ENCODE assay signal across 19 cellular contexts in genomic region chr16:1818873-1819525, GRCh38. TPM values are rescaled to one million over a fixed set of nuclear protein-coding genes. Genes with fewer than 3 reads are reported as not detected.
DNase-seq lines count a peak whose midpoint lies in the region; ATAC-seq, FAIRE-seq and TF ChIP-seq lines count a peak whose summit lies in the region.
"Had no signal": no experiment of that assay in that cellular context is flagged by ENCODE, and none has a peak within 500 bp of the region (broad histone marks: within the 10 kb centered on the region; RNA-seq: fewer than 3 reads in every experiment).

No MANE protein-coding gene starts in this region.

- no TSS peak for BruUV-seq in K562 (replicated peaks; lab: Mats Ljungman, UMichigan)

- H3K9me3 Mint-ChIP-seq in stimulated activated naive CD8-positive, alpha-beta T cell treated with anti-CD3 and anti-CD28 coated beads, Interleukin-15, amount 100 ng/mL, for 72 hours: no peaks in the 10 kb centered on the region
- H3K9me3 Mint-ChIP-seq in neural crest cell: no peaks in the 10 kb centered on the region
- H3K9me3 Mint-ChIP-seq: CD4-positive, alpha-beta memory T cell; HFFc6 had no signal

- peak overlapping the region in 1 of 2 experiments; percentile 13; a peak in 1 of 4 replicates for H3K9ac ChIP-seq in K562 (ENCODE audit: insufficient read depth in 1 of 2, low read depth in 2 of 2, low read length in 2 of 2)
- no peak overlapping the region for H3K9ac ChIP-seq in Karpas-422 (ENCODE audit: low read length)

- no peaks in the 10 kb centered on the region for H3K9me1 ChIP-seq in K562 (ENCODE audit: control insufficient read depth, insufficient read depth, low read length)

- H3K4me1 ChIP-seq in K562 (replicated peaks in 1 of 2; ENCODE audit: control insufficient read depth in 2 of 2, insufficient read depth in 2 of 2, low read length in 2 of 2) (peaks cover 0 to 49% of the 10 kb centered on the region in 2 experiments; a peak in 2 of 5 replicates), upper lobe of right lung (no peaks in the 10 kb centered on the region), Karpas-422 (ENCODE audit: low read length) (no peaks in the 10 kb centered on the region; the same call in 1 of the 2 replicates)
- H3K4me1 ChIP-seq: HAP-1 had no signal

- H3K27me3 Mint-ChIP-seq in stimulated activated naive CD8-positive, alpha-beta T cell treated with anti-CD3 and anti-CD28 coated beads, Interleukin-15, amount 100 ng/mL, for 72 hours: no peaks in the 10 kb centered on the region
- H3K27me3 Mint-ChIP-seq in neural crest cell (ENCODE audit: low read depth): no peaks in the 10 kb centered on the region
- H3K27me3 Mint-ChIP-seq: B cell; CD4-positive, alpha-beta memory T cell had no signal

- no peak overlapping the region for H3K4me3 Mint-ChIP-seq in stimulated activated naive CD8-positive, alpha-beta T cell treated with anti-CD3 and anti-CD28 coated beads, Interleukin-15, amount 100 ng/mL, for 72 hours
- peak overlapping the region; percentile 41 for H3K4me3 Mint-ChIP-seq in neural crest cell
- H3K4me3 Mint-ChIP-seq: B cell; CD4-positive, alpha-beta memory T cell; HFFc6 had no signal

- CTCF ChIA-PET in K562 (lab: Yijun Ruan, JAX; ENCODE audit: low intra/inter-chr PET ratio): no interaction called here

- H3K9me2 ChIP-seq in Karpas-422 (replicated peaks; ENCODE audit: insufficient read depth, low read length): no peaks in the 10 kb centered on the region

- H3K27ac Mint-ChIP-seq in stimulated activated naive CD8-positive, alpha-beta T cell treated with anti-CD3 and anti-CD28 coated beads, Interleukin-15, amount 100 ng/mL, for 72 hours: no peak overlapping the region
- H3K27ac Mint-ChIP-seq in neural crest cell (ENCODE audit: unreplicated experiment): peak overlapping the region; percentile 19
- H3K27ac Mint-ChIP-seq: B cell, HFFc6 had no signal

- no peak for TF ChIP-seq RAD21 in K562 (CRISPR knock-in tag; conservative IDR thresholded peaks at IDR 0.05 in 1 of 2, IDR thresholded peaks at IDR 0.05 in 1 of 2)

- in situ Hi-C loops in K562 (cut with MboI): no loop called here

- no peak overlapping the region for H3K4me3 ChIP-seq in K562
- H3K4me3 ChIP-seq in upper lobe of right lung: no peak overlapping the region
- H3K4me3 ChIP-seq in Karpas-422 (ENCODE audit: low read length): no peak overlapping the region
- H3K4me3 ChIP-seq: HAP-1 had no signal

- no peaks in the 10 kb centered on the region for H3K36me3 Mint-ChIP-seq in neural crest cell (ENCODE audit: low read depth)

- no peak overlapping the region for H3K4me2 ChIP-seq in K562 (ENCODE audit: insufficient read depth, low read length)
- H3K4me2 ChIP-seq in Karpas-422 (ENCODE audit: low read depth, low read length, poor library complexity, severe bottlenecking): no peak overlapping the region

- intact Hi-C loops in K562 (cut with micrococcal nuclease): no loop called here
- intact Hi-C loops in upper lobe of right lung (cut with DNase I): no loop called here

- H4K20me1 ChIP-seq in K562 (replicated peaks; ENCODE audit: control insufficient read depth, insufficient read depth, low read length) (no peaks in the 10 kb centered on the region), Karpas-422 (ENCODE audit: insufficient read depth, low read depth, low read length) (no peaks in the 10 kb centered on the region)

- ATAC-seq in stimulated activated naive CD8-positive, alpha-beta T cell treated with anti-CD3 and anti-CD28 coated beads, Interleukin-15, amount 100 ng/mL, for 72 hours: peak; percentile 4
- no peak for ATAC-seq in stimulated activated naive CD8-positive, alpha-beta T cell treated with anti-CD3 and anti-CD28 coated beads, Interleukin-15, Interleukin-2, amounts not matched to agents 100 U/mL and 50 U/mL, for 24 hours
- ATAC-seq in K562 (no peak), upper lobe of right lung (no peak), GM18519 (IDR thresholded peaks at IDR 0.05; ENCODE audit: low FRiP score, unreplicated experiment) (no peak)

- no peak for TF ChIP-seq EP300 in K562 (IDR thresholded peaks at IDR 0.05; ENCODE audit: low read length)

- peaks cover 4% of the 10 kb centered on the region for H3K4me1 Mint-ChIP-seq in stimulated activated naive CD8-positive, alpha-beta T cell treated with anti-CD3 and anti-CD28 coated beads, Interleukin-15, amount 100 ng/mL, for 72 hours
- peaks cover 4% of the 10 kb centered on the region for H3K4me1 Mint-ChIP-seq in neural crest cell

- TF ChIP-seq POLR2A in K562 (conservative IDR thresholded peaks at IDR 0.05): no peak

- peaks cover 3% of the 10 kb centered on the region; the same call in 1 of the 3 replicates for H3K36me3 ChIP-seq in K562 (ENCODE audit: control insufficient read depth, insufficient read depth, low read length)
- peaks cover 71% of the 10 kb centered on the region for H3K36me3 ChIP-seq in upper lobe of right lung
- no peaks in the 10 kb centered on the region for H3K36me3 ChIP-seq in Karpas-422 (ENCODE audit: insufficient read depth, low read length)

- WGBS in K562 (ENCODE audit: insufficient coverage, low coverage, missing lambda C conversion rate): 81% methylated on average over 29 of the region's 35 CpGs

- H2AFZ ChIP-seq in K562 (ENCODE audit: low read depth, low read length): no peak overlapping the region
- no peak overlapping the region for H2AFZ ChIP-seq in Karpas-422 (ENCODE audit: low read length)

- no peak for DNase-seq in stimulated activated naive CD8-positive, alpha-beta T cell treated with anti-CD3 and anti-CD28 coated beads, Interleukin-15, amount 100 ng/mL, for 72 hours
- no peak for DNase-seq in stimulated activated naive CD8-positive, alpha-beta T cell treated with anti-CD3 and anti-CD28 coated beads, Interleukin-15, Interleukin-2, amounts not matched to agents 100 U/mL and 50 U/mL, for 24 hours
- DNase-seq in K562 (ENCODE audit: extremely low read depth in 1 of 4, low spot score in 3 of 4) (no peak), neural crest cell (ENCODE audit: low read depth, low spot score) (no peak), upper lobe of right lung (peak; percentile 54), NCI-H1417 (lab: John Stamatoyannopoulos, UW) (no peak), Karpas-422 (no peak)
- DNase-seq: C1 segment of cervical spinal cord; CD4-positive, alpha-beta memory T cell; DND-41; GF-D8; HFFc6; IMR-90 had no signal

- POLR2A ChIA-PET in K562 (lab: Yijun Ruan, JAX): no interaction called here

- H3K79me2 ChIP-seq in K562 (ENCODE audit: control insufficient read depth, insufficient read depth, low read length) (no peaks in the 10 kb centered on the region), Karpas-422 (ENCODE audit: low read length) (no peaks in the 10 kb centered on the region)

- H3K27ac ChIP-seq in K562 (ENCODE audit: extremely low read depth, low read depth, low read length) (no peak overlapping the region), upper lobe of right lung (no peak overlapping the region), Karpas-422 (ENCODE audit: low read length) (no peak overlapping the region)

- no peaks in the 10 kb centered on the region for H3K27me3 ChIP-seq in K562 (ENCODE audit: control insufficient read depth in 2 of 2, insufficient read depth in 2 of 2, low read length in 2 of 2)
- no peaks in the 10 kb centered on the region for H3K27me3 ChIP-seq in upper lobe of right lung
- H3K27me3 ChIP-seq in Karpas-422 (ENCODE audit: low read length): no peaks in the 10 kb centered on the region

- H3K9me3 ChIP-seq in K562 (replicated peaks; ENCODE audit: control insufficient read depth, insufficient read depth, low read depth, low read length) (no peaks in the 10 kb centered on the region), upper lobe of right lung (no peaks in the 10 kb centered on the region), Karpas-422 (ENCODE audit: low read length) (no peaks in the 10 kb centered on the region)
- H3K9me3 ChIP-seq: HAP-1 had no signal

- no peak for TF ChIP-seq CTCF in K562 (IDR thresholded peaks at IDR 0.05 in 2 of 3, conservative IDR thresholded peaks at IDR 0.05 in 1 of 3; ENCODE audit: insufficient read depth in 2 of 3, low read depth in 1 of 3, low read length in 3 of 3)
- no peak for TF ChIP-seq CTCF in neural crest cell (conservative IDR thresholded peaks at IDR 0.05)
- TF ChIP-seq CTCF in upper lobe of right lung (IDR thresholded peaks at IDR 0.05): no peak

- no peak for FAIRE-seq in K562 (lab: Jason Lieb, UNC)
- FAIRE-seq: A204.1, D721Med, H1 had no signal

RNA-seq across cellular contexts. Expression of gene HAGH, which starts 7.6 kb away (rescaled TPM):
- 14.1 and 33.3 TPM in 2 replicates for total RNA-seq in K562 (2011; cell fraction: chromatin; rRNA removed; ENCODE audit: low replicate concordance)
- total RNA-seq in K562 (2011; cell fraction: nucleolus; rRNA removed): 26.0 and 29.5 TPM in 2 replicates
- 15.7 and 17.2 TPM in 2 replicates for total RNA-seq in K562 (2011; cell fraction: nucleoplasm; rRNA removed)
- total RNA-seq in K562 (2014; rRNA removed) (25.5 and 32.6 TPM in 2 replicates), K562 (2014; rRNA removed; fragmentation: Illumina TruSeq; extraction: Trizol) (5.6 and 7.2 TPM in 2 replicates), K562 (2015; rRNA removed; fragmentation: Illumina TruSeq; extraction: Trizol) (11.2 and 13.8 TPM in 2 replicates), K562 (2021) (18.9 and 23.5 TPM in 2 replicates), neural crest cell (31.1 TPM in 2 replicates), upper lobe of right lung (71.8 TPM)
- polyA plus RNA-seq in K562 (2011; rRNA removed) (16.8 and 23.4 TPM in 2 replicates), K562 (2014; fragmentation: Illumina TruSeq; extraction: Trizol) (17.6 and 19.6 TPM in 2 replicates), K562 (2014; fragmentation: Nextera tagmentation; extraction: Ambion mirVana) (under 1 TPM; 0.46 to 0.67 TPM), K562 (2014; rRNA removed) (35.1 and 36.8 TPM in 2 replicates)
- 31.4 and 46.2 TPM in 2 replicates for polyA plus RNA-seq in K562 (2011; cell fraction: cytosol; rRNA removed)
- polyA plus RNA-seq in K562 (2011; cell fraction: nucleus; rRNA removed): 31.5 and 38.2 TPM in 2 replicates
- polyA plus RNA-seq in K562 (2012): 14.9 and 41.4 TPM in 2 replicates
- 5.1 and 9.7 TPM in 2 replicates for polyA minus RNA-seq in K562 (2011; rRNA and poly(A)+ RNA removed)
- polyA minus RNA-seq in K562 (2011; cell fraction: cytosol; rRNA and poly(A)+ RNA removed): 9.7 and 12.0 TPM in 2 replicates
- polyA minus RNA-seq in K562 (2011; cell fraction: nucleus; rRNA and poly(A)+ RNA removed): 9.0 and 11.1 TPM in 2 replicates
- total RNA-seq in Karpas-422 (2014; rRNA removed; shearing (Covaris generic); ENCODE audit: low replicate concordance): 38.4 and 126 TPM in 2 replicates

RNA-seq across cellular contexts. Expression of gene FAHD1, which starts 8.0 kb away (rescaled TPM):
- 5.4 and 10.8 TPM in 2 replicates for total RNA-seq in K562 (2011; cell fraction: chromatin; rRNA removed; ENCODE audit: low replicate concordance)
- 15.9 and 20.5 TPM in 2 replicates for total RNA-seq in K562 (2011; cell fraction: nucleolus; rRNA removed)
- 9.8 and 10.6 TPM in 2 replicates for total RNA-seq in K562 (2011; cell fraction: nucleoplasm; rRNA removed)
- 20.9 and 25.9 TPM in 2 replicates for total RNA-seq in K562 (2014; rRNA removed)
- 6.8 and 7.1 TPM in 2 replicates for total RNA-seq in K562 (2014; rRNA removed; fragmentation: Illumina TruSeq; extraction: Trizol)
- 10.7 and 11.1 TPM in 2 replicates for total RNA-seq in K562 (2015; rRNA removed; fragmentation: Illumina TruSeq; extraction: Trizol)
- 9.6 and 12.1 TPM in 2 replicates for total RNA-seq in K562 (2021)
- 8.0 and 11.2 TPM in 2 replicates for polyA plus RNA-seq in K562 (2011; rRNA removed)
- 10.1 and 27.8 TPM in 2 replicates for polyA plus RNA-seq in K562 (2011; cell fraction: cytosol; rRNA removed)
- 3.8 and 6.9 TPM in 2 replicates for polyA plus RNA-seq in K562 (2011; cell fraction: nucleus; rRNA removed)
- 9.2 and 12.0 TPM in 2 replicates for polyA plus RNA-seq in K562 (2012)
- 6.7 and 7.1 TPM in 2 replicates for polyA plus RNA-seq in K562 (2014; fragmentation: Illumina TruSeq; extraction: Trizol)
- polyA plus RNA-seq in K562 (2014; fragmentation: Nextera tagmentation; extraction: Ambion mirVana): 1 to 10 TPM; 2.2 to 3.5 TPM
- polyA plus RNA-seq in K562 (2014; rRNA removed): 14.3 and 14.8 TPM in 2 replicates
- 4.5 and 12.2 TPM in 2 replicates for polyA minus RNA-seq in K562 (2011; rRNA and poly(A)+ RNA removed)
- polyA minus RNA-seq in K562 (2011; cell fraction: cytosol; rRNA and poly(A)+ RNA removed): 9.6 and 13.4 TPM in 2 replicates
- polyA minus RNA-seq in K562 (2011; cell fraction: nucleus; rRNA and poly(A)+ RNA removed): 9.6 and 10.6 TPM in 2 replicates
- total RNA-seq in neural crest cell: 27.2 and 28.0 TPM in 2 replicates
- 17.2 TPM for total RNA-seq in upper lobe of right lung
- 12.6 and 24.6 TPM in 2 replicates for total RNA-seq in Karpas-422 (2014; rRNA removed; shearing (Covaris generic); ENCODE audit: low replicate concordance)

RNA-seq across cellular contexts. Expression of gene IGFALS, which starts 25.5 kb away (rescaled TPM):
- total RNA-seq in K562 (2011; cell fraction: chromatin; rRNA removed; ENCODE audit: low replicate concordance): not detected in 2 replicates
- not detected in 2 replicates for total RNA-seq in K562 (2011; cell fraction: nucleolus; rRNA removed)
- not detected in 2 replicates for total RNA-seq in K562 (2011; cell fraction: nucleoplasm; rRNA removed)
- total RNA-seq in K562 (2014; rRNA removed): not detected in 2 replicates
- not detected in 2 replicates for total RNA-seq in K562 (2014; rRNA removed; fragmentation: Illumina TruSeq; extraction: Trizol)
- total RNA-seq in K562 (2015; rRNA removed; fragmentation: Illumina TruSeq; extraction: Trizol): not detected in 2 replicates
- not detected in 2 replicates for total RNA-seq in K562 (2021)
- polyA plus RNA-seq in K562 (2011; rRNA removed): not detected in 2 replicates
- 0.03 TPM in 1 of 2 replicates, not detected in the other for polyA plus RNA-seq in K562 (2011; cell fraction: cytosol; rRNA removed)
- polyA plus RNA-seq in K562 (2011; cell fraction: nucleus; rRNA removed): 0.06 TPM in 1 of 2 replicates, not detected in the other
- polyA plus RNA-seq in K562 (2012): 0.16 and 0.17 TPM in 2 replicates
- not detected in 2 replicates for polyA plus RNA-seq in K562 (2014; fragmentation: Illumina TruSeq; extraction: Trizol)
- polyA plus RNA-seq in K562 (2014; fragmentation: Nextera tagmentation; extraction: Ambion mirVana): not detected
- not detected in 2 replicates for polyA plus RNA-seq in K562 (2014; rRNA removed)
- not detected in 2 replicates for polyA minus RNA-seq in K562 (2011; rRNA and poly(A)+ RNA removed)
- not detected in 2 replicates for polyA minus RNA-seq in K562 (2011; cell fraction: cytosol; rRNA and poly(A)+ RNA removed)
- polyA minus RNA-seq in K562 (2011; cell fraction: nucleus; rRNA and poly(A)+ RNA removed): not detected in 2 replicates
- 0.14 TPM in 1 of 2 replicates, not detected in the other for total RNA-seq in neural crest cell
- 2.5 TPM for total RNA-seq in upper lobe of right lung
- total RNA-seq in Karpas-422 (2014; rRNA removed; shearing (Covaris generic); ENCODE audit: low replicate concordance): not detected in 2 replicates
- total RNA-seq: B cell, H1, HFFc6, IMR-90 had no signal
- polyA plus RNA-seq: CD4-positive, alpha-beta memory T cell; H1; IMR-90 had no signal

RNA-seq across cellular contexts. Expression of gene NUBP2, which starts 36.2 kb away (rescaled TPM):
- total RNA-seq in K562 (2011; cell fraction: chromatin; rRNA removed; ENCODE audit: low replicate concordance): 40.1 and 114 TPM in 2 replicates
- total RNA-seq in K562 (2011; cell fraction: nucleolus; rRNA removed): 99.9 and 115 TPM in 2 replicates
- total RNA-seq in K562 (2011; cell fraction: nucleoplasm; rRNA removed): 47.3 and 54.8 TPM in 2 replicates
- total RNA-seq in K562 (2014; rRNA removed) (115 and 140 TPM in 2 replicates), K562 (2014; rRNA removed; fragmentation: Illumina TruSeq; extraction: Trizol) (3.3 and 4.4 TPM in 2 replicates), K562 (2015; rRNA removed; fragmentation: Illumina TruSeq; extraction: Trizol) (36.1 and 41.8 TPM in 2 replicates), K562 (2021) (84.8 and 95.8 TPM in 2 replicates), neural crest cell (71.0 and 73.8 TPM in 2 replicates), upper lobe of right lung (38.9 TPM)
- polyA plus RNA-seq in K562 (2011; rRNA removed) (24.0 and 30.8 TPM in 2 replicates), K562 (2014; fragmentation: Illumina TruSeq; extraction: Trizol) (11.4 and 42.6 TPM in 2 replicates), K562 (2014; fragmentation: Nextera tagmentation; extraction: Ambion mirVana) (1 to 10 TPM; 1.8 to 7.7 TPM), K562 (2014; rRNA removed) (97.1 and 104 TPM in 2 replicates)
- 57.0 and 157 TPM in 2 replicates for polyA plus RNA-seq in K562 (2011; cell fraction: cytosol; rRNA removed)
- polyA plus RNA-seq in K562 (2011; cell fraction: nucleus; rRNA removed): 110 and 151 TPM in 2 replicates
- polyA plus RNA-seq in K562 (2012): 64.4 and 77.9 TPM in 2 replicates
- 6.1 and 8.5 TPM in 2 replicates for polyA minus RNA-seq in K562 (2011; rRNA and poly(A)+ RNA removed)
- polyA minus RNA-seq in K562 (2011; cell fraction: cytosol; rRNA and poly(A)+ RNA removed): 31.0 and 38.0 TPM in 2 replicates
- polyA minus RNA-seq in K562 (2011; cell fraction: nucleus; rRNA and poly(A)+ RNA removed): 27.2 and 34.2 TPM in 2 replicates
- total RNA-seq in Karpas-422 (2014; rRNA removed; shearing (Covaris generic); ENCODE audit: low replicate concordance): 35.9 and 66.3 TPM in 2 replicates

RNA-seq across cellular contexts. Expression of gene SPSB3, which starts 36.6 kb away (rescaled TPM):
- total RNA-seq in K562 (2011; cell fraction: chromatin; rRNA removed; ENCODE audit: low replicate concordance): 26.2 and 74.9 TPM in 2 replicates
- total RNA-seq in K562 (2011; cell fraction: nucleolus; rRNA removed): 64.9 and 70.4 TPM in 2 replicates
- total RNA-seq in K562 (2011; cell fraction: nucleoplasm; rRNA removed): 32.1 and 39.0 TPM in 2 replicates
- total RNA-seq in K562 (2014; rRNA removed) (22.9 and 25.2 TPM in 2 replicates), K562 (2014; rRNA removed; fragmentation: Illumina TruSeq; extraction: Trizol) (2.1 and 2.2 TPM in 2 replicates), K562 (2015; rRNA removed; fragmentation: Illumina TruSeq; extraction: Trizol) (7.1 and 9.5 TPM in 2 replicates), K562 (2021) (20.9 and 22.1 TPM in 2 replicates), neural crest cell (23.1 and 23.8 TPM in 2 replicates), upper lobe of right lung (43.0 TPM)
- polyA plus RNA-seq in K562 (2011; rRNA removed) (11.9 and 20.4 TPM in 2 replicates), K562 (2014; fragmentation: Illumina TruSeq; extraction: Trizol) (3.9 and 10.0 TPM in 2 replicates), K562 (2014; fragmentation: Nextera tagmentation; extraction: Ambion mirVana) (1 to 10 TPM in 1 of 2 experiments, under 1 TPM in 1; 0.39 to 1.3 TPM), K562 (2014; rRNA removed) (29.4 and 37.4 TPM in 2 replicates)
- 22.4 and 38.9 TPM in 2 replicates for polyA plus RNA-seq in K562 (2011; cell fraction: cytosol; rRNA removed)
- 113 and 172 TPM in 2 replicates for polyA plus RNA-seq in K562 (2011; cell fraction: nucleus; rRNA removed)
- 15.5 and 42.6 TPM in 2 replicates for polyA plus RNA-seq in K562 (2012)
- polyA minus RNA-seq in K562 (2011; rRNA and poly(A)+ RNA removed): 3.1 and 4.7 TPM in 2 replicates
- polyA minus RNA-seq in K562 (2011; cell fraction: cytosol; rRNA and poly(A)+ RNA removed): 5.5 and 9.3 TPM in 2 replicates
- polyA minus RNA-seq in K562 (2011; cell fraction: nucleus; rRNA and poly(A)+ RNA removed): 16.6 and 19.7 TPM in 2 replicates
- total RNA-seq in Karpas-422 (2014; rRNA removed; shearing (Covaris generic); ENCODE audit: low replicate concordance): 38.5 and 73.9 TPM in 2 replicates
